Comparison of ENCODE assay signal across 8 cellular contexts in genomic region chr5:78964889-78965288, GRCh38. TPM values are rescaled to one million over a fixed set of nuclear protein-coding genes. Genes with fewer than 3 reads are reported as not detected.
DNase-seq lines count a peak whose midpoint lies in the region; ATAC-seq, FAIRE-seq and TF ChIP-seq lines count a peak whose summit lies in the region.

No MANE protein-coding gene starts in this region.

- H3K27me3 ChIP-seq in K562 (ENCODE audit: control insufficient read depth in 2 of 2, insufficient read depth in 2 of 2, low read length in 2 of 2) = no peaks in the 10 kb centered on the region

- TF ChIP-seq RAD21 in K562 (CRISPR knock-in tag; conservative IDR thresholded peaks at IDR 0.05 in 1 of 2, IDR thresholded peaks at IDR 0.05 in 1 of 2) = peak; percentile 90 to 91

- intact Hi-C loops in activated CD8-positive, alpha-beta T cell treated with anti-CD3 and anti-CD28 coated beads for 36 hours (cut with micrococcal nuclease) = no loop called here
- intact Hi-C loops in K562 (cut with micrococcal nuclease) = loop anchor here (2.0 to 10.0 kb wide), 5 partner anchors 64 to 640 kb away; no protein-coding TSS in a partner anchor

- CTCF ChIA-PET in activated CD8-positive, alpha-beta T cell treated with anti-CD3 and anti-CD28 coated beads for 36 hours (lab: Charles Lee) = interaction anchor here (1.1 to 2.7 kb wide), 4 partner anchors 18 to 79 kb away, joined by 3 to 8 read pairs (median 5); no protein-coding TSS in a partner anchor
- CTCF ChIA-PET in activated CD8-positive, alpha-beta T cell treated with anti-CD3 and anti-CD28 coated beads, Interleukin-2, amount 10 ng/mL, durations not matched to agents 7 days and 5 days (lab: Charles Lee) = interaction anchor here (0.6 to 2.7 kb wide), 4 partner anchors 50 to 168 kb away, joined by 3 to 11 read pairs (median 6); no protein-coding TSS in a partner anchor
- CTCF ChIA-PET in K562 (lab: Yijun Ruan, JAX; ENCODE audit: low intra/inter-chr PET ratio) = interaction anchor here (0.6 to 1.8 kb wide), 8 partner anchors 65 to 1405 kb away, joined by 3 to 18 read pairs (median 4); no protein-coding TSS in a partner anchor

- no peak for TF ChIP-seq EP300 in K562 (IDR thresholded peaks at IDR 0.05; ENCODE audit: low read length)

- no peaks in the 10 kb centered on the region for H3K9me3 Mint-ChIP-seq in activated CD8-positive, alpha-beta T cell treated with anti-CD3 and anti-CD28 coated beads for 36 hours
- H3K9me3 Mint-ChIP-seq in activated CD8-positive, alpha-beta T cell treated with anti-CD3 and anti-CD28 coated beads, Interleukin-2, amount 10 ng/mL, durations not matched to agents 7 days and 5 days (ENCODE audit: insufficient read depth) = no peaks in the 10 kb centered on the region

- FAIRE-seq in K562 (lab: Jason Lieb, UNC) = peak; percentile 52

- H3K4me3 Mint-ChIP-seq in activated CD8-positive, alpha-beta T cell treated with anti-CD3 and anti-CD28 coated beads for 36 hours = no peak overlapping the region
- no peak overlapping the region for H3K4me3 Mint-ChIP-seq in activated CD8-positive, alpha-beta T cell treated with anti-CD3 and anti-CD28 coated beads, Interleukin-2, amount 10 ng/mL, durations not matched to agents 7 days and 5 days

- H3K9ac ChIP-seq in K562 (ENCODE audit: insufficient read depth in 1 of 2, low read depth in 2 of 2, low read length in 2 of 2) = no peak overlapping the region

- no TSS peak for BruUV-seq in K562 (replicated peaks; lab: Mats Ljungman, UMichigan)

- POLR2A ChIA-PET in activated CD8-positive, alpha-beta T cell treated with anti-CD3 and anti-CD28 coated beads for 36 hours (lab: Charles Lee) = no interaction called here
- POLR2A ChIA-PET in activated CD8-positive, alpha-beta T cell treated with anti-CD3 and anti-CD28 coated beads, Interleukin-2, amount 10 ng/mL, durations not matched to agents 7 days and 5 days (lab: Charles Lee) = no interaction called here
- POLR2A ChIA-PET in K562 (lab: Yijun Ruan, JAX) = interaction anchor here (0.7 kb wide), 1 partner anchor 1340 kb away, joined by 4 read pairs; no protein-coding TSS in a partner anchor

- no peak overlapping the region for H3K27ac Mint-ChIP-seq in activated CD8-positive, alpha-beta T cell treated with anti-CD3 and anti-CD28 coated beads for 36 hours
- H3K27ac Mint-ChIP-seq in activated CD8-positive, alpha-beta T cell treated with anti-CD3 and anti-CD28 coated beads, Interleukin-2, amount 10 ng/mL, durations not matched to agents 7 days and 5 days = no peak overlapping the region

- no peak overlapping the region for H2AFZ ChIP-seq in K562 (ENCODE audit: low read depth, low read length)

- no peak overlapping the region for H3K4me3 ChIP-seq in K562

- no peaks in the 10 kb centered on the region for H3K27me3 Mint-ChIP-seq in activated CD8-positive, alpha-beta T cell treated with anti-CD3 and anti-CD28 coated beads for 36 hours
- H3K27me3 Mint-ChIP-seq in activated CD8-positive, alpha-beta T cell treated with anti-CD3 and anti-CD28 coated beads, Interleukin-2, amount 10 ng/mL, durations not matched to agents 7 days and 5 days (ENCODE audit: low read depth) = no peaks in the 10 kb centered on the region

- 38% methylated on average over 2 of the region's 2 CpGs for WGBS in K562 (ENCODE audit: insufficient coverage, low coverage, missing lambda C conversion rate)

- H3K4me1 Mint-ChIP-seq in activated CD8-positive, alpha-beta T cell treated with anti-CD3 and anti-CD28 coated beads for 36 hours (ENCODE audit: low read depth) = no peaks in the 10 kb centered on the region
- H3K4me1 Mint-ChIP-seq in activated CD8-positive, alpha-beta T cell treated with anti-CD3 and anti-CD28 coated beads, Interleukin-2, amount 10 ng/mL, durations not matched to agents 7 days and 5 days (ENCODE audit: low read depth) = no peaks in the 10 kb centered on the region

- H3K4me1 ChIP-seq in K562 (replicated peaks in 1 of 2; ENCODE audit: control insufficient read depth in 2 of 2, insufficient read depth in 2 of 2, low read length in 2 of 2) = no peaks in the 10 kb centered on the region

- DNase-seq in activated CD8-positive, alpha-beta T cell treated with anti-CD3 and anti-CD28 coated beads for 36 hours = no peak
- DNase-seq in activated CD8-positive, alpha-beta T cell treated with anti-CD3 and anti-CD28 coated beads, Interleukin-2, amount 10 ng/mL, durations not matched to agents 7 days and 5 days = no peak
- DNase-seq in NCI-H2171 treated with DMSO at 0.1 percent for 48 hours (lab: John Stamatoyannopoulos, UW) = peak; percentile 43
- peak in 1 of 4 experiments; percentile 47 for DNase-seq in K562 (ENCODE audit: extremely low read depth in 1 of 4, low spot score in 3 of 4)
- peak; percentile 62 for DNase-seq in kidney tubule cell (ENCODE audit: low spot score)
- DNase-seq in iPS-NIHi7 (ENCODE audit: extremely low spot score) = no peak

- H3K79me2 ChIP-seq in K562 (ENCODE audit: control insufficient read depth, insufficient read depth, low read length) = no peaks in the 10 kb centered on the region

- H3K9me1 ChIP-seq in K562 (ENCODE audit: control insufficient read depth, insufficient read depth, low read length) = no peaks in the 10 kb centered on the region

- peaks cover 14% of the 10 kb centered on the region for H3K36me3 Mint-ChIP-seq in activated CD8-positive, alpha-beta T cell treated with anti-CD3 and anti-CD28 coated beads for 36 hours (ENCODE audit: low read depth)
- peaks cover 15% of the 10 kb centered on the region for H3K36me3 Mint-ChIP-seq in activated CD8-positive, alpha-beta T cell treated with anti-CD3 and anti-CD28 coated beads, Interleukin-2, amount 10 ng/mL, durations not matched to agents 7 days and 5 days (ENCODE audit: low read depth)

- no peak overlapping the region for H3K27ac ChIP-seq in K562 (ENCODE audit: extremely low read depth, low read depth, low read length)

- TF ChIP-seq CTCF in activated CD8-positive, alpha-beta T cell treated with anti-CD3 and anti-CD28 coated beads for 36 hours (IDR thresholded peaks at IDR 0.05) = peak; percentile 42
- TF ChIP-seq CTCF in K562 (IDR thresholded peaks at IDR 0.05 in 2 of 3, conservative IDR thresholded peaks at IDR 0.05 in 1 of 3; ENCODE audit: insufficient read depth in 2 of 3, low read depth in 1 of 3, low read length in 3 of 3) = peak; percentile 40 to 66 (median 50); a peak in 5 of 6 replicates

- no peak overlapping the region for H3K4me2 ChIP-seq in K562 (ENCODE audit: insufficient read depth, low read length)

- in situ Hi-C loops in K562 (cut with MboI) = loop anchor here (10.0 kb wide), 1 partner anchor 430 kb away; no protein-coding TSS in a partner anchor

- no peak for ATAC-seq in activated CD8-positive, alpha-beta T cell treated with anti-CD3 and anti-CD28 coated beads for 36 hours
- ATAC-seq in activated CD8-positive, alpha-beta T cell treated with anti-CD3 and anti-CD28 coated beads, Interleukin-2, amount 10 ng/mL, durations not matched to agents 7 days and 5 days = no peak
- ATAC-seq in K562 = peak; percentile 74
- ATAC-seq in HG03025 (IDR thresholded peaks at IDR 0.05; ENCODE audit: low FRiP score, unreplicated experiment) = no peak
- no peak for ATAC-seq in HG03457 (IDR thresholded peaks at IDR 0.05; ENCODE audit: unreplicated experiment)

- no peaks in the 10 kb centered on the region for H4K20me1 ChIP-seq in K562 (replicated peaks; ENCODE audit: control insufficient read depth, insufficient read depth, low read length)

- TF ChIP-seq POLR2A in K562 (conservative IDR thresholded peaks at IDR 0.05) = no peak

- no peaks in the 10 kb centered on the region for H3K36me3 ChIP-seq in K562 (ENCODE audit: control insufficient read depth, insufficient read depth, low read length)

- H3K9me3 ChIP-seq in K562 (replicated peaks; ENCODE audit: control insufficient read depth, insufficient read depth, low read depth, low read length) = no peaks in the 10 kb centered on the region

TF ChIP-seq in K562, 482 proteins besides CTCF, POLR2A, EP300 and RAD21 (continues in another document):
- no peak for TF ChIP-seq CREB3 (tag; conservative IDR thresholded peaks at IDR 0.05; ENCODE audit: low read depth)
- 0 out of 2 replicates have a peak, but pooled peaks have one; percentile 21 for TF ChIP-seq SMC3 (conservative IDR thresholded peaks at IDR 0.05; ENCODE audit: insufficient read depth, low read depth, low read length)
- TF ChIP-seq ZEB2 (IDR thresholded peaks at IDR 0.05) = no peak

RNA-seq across cellular contexts. Expression of gene ARSB, which starts 20.2 kb away (rescaled TPM):
- 1 to 10 TPM; 8.8 to 9.1 TPM for total RNA-seq in activated CD8-positive, alpha-beta T cell treated with anti-CD3 and anti-CD28 coated beads for 36 hours
- total RNA-seq in activated CD8-positive, alpha-beta T cell treated with anti-CD3 and anti-CD28 coated beads, Interleukin-2, amount 10 ng/mL, durations not matched to agents 7 days and 5 days = 10 to 100 TPM; 10.3 TPM
- 3.2 and 3.3 TPM in 2 replicates for total RNA-seq in K562 (2011; cell fraction: chromatin; rRNA removed; ENCODE audit: low replicate concordance)
- total RNA-seq in K562 (2011; cell fraction: nucleolus; rRNA removed) = 3.7 TPM in 2 replicates
- total RNA-seq in K562 (2011; cell fraction: nucleoplasm; rRNA removed) = 4.0 and 6.5 TPM in 2 replicates
- total RNA-seq in K562 (2014; rRNA removed) (1.7 and 2.9 TPM in 2 replicates), K562 (2014; rRNA removed; fragmentation: Illumina TruSeq; extraction: Trizol) (3.2 TPM in 2 replicates), K562 (2015; rRNA removed; fragmentation: Illumina TruSeq; extraction: Trizol) (4.5 and 4.6 TPM in 2 replicates), K562 (2021) (3.2 and 3.3 TPM in 2 replicates)
- polyA plus RNA-seq in K562 (2011; rRNA removed) (1.7 and 3.1 TPM in 2 replicates), K562 (2014; fragmentation: Illumina TruSeq; extraction: Trizol) (1.7 and 2.4 TPM in 2 replicates), K562 (2014; fragmentation: Nextera tagmentation; extraction: Ambion mirVana) (under 1 TPM; 0.52 to 0.68 TPM), K562 (2014; rRNA removed) (1.4 and 2.8 TPM in 2 replicates)
- 1.4 and 2.9 TPM in 2 replicates for polyA plus RNA-seq in K562 (2011; cell fraction: cytosol; rRNA removed)
- polyA plus RNA-seq in K562 (2011; cell fraction: nucleus; rRNA removed) = 0.58 and 0.88 TPM in 2 replicates
- 2.0 and 2.4 TPM in 2 replicates for polyA plus RNA-seq in K562 (2012)
- polyA minus RNA-seq in K562 (2011; rRNA and poly(A)+ RNA removed) = 2.8 and 4.6 TPM in 2 replicates
- 2.2 and 4.1 TPM in 2 replicates for polyA minus RNA-seq in K562 (2011; cell fraction: cytosol; rRNA and poly(A)+ RNA removed)
- 1.2 and 1.3 TPM in 2 replicates for polyA minus RNA-seq in K562 (2011; cell fraction: nucleus; rRNA and poly(A)+ RNA removed)

Comparison
In these comparisons a context has a peak if more than half of its experiments do, and no peak if none do; other contexts are left out.
1. DNase-seq: peak in NCI-H2171 treated with DMSO at 0.1 percent for 48 hours (single experiment) and kidney tubule cell (single experiment); none in activated CD8-positive, alpha-beta T cell treated with anti-CD3 and anti-CD28 coated beads for 36 hours (single experiment), activated CD8-positive, alpha-beta T cell treated with anti-CD3 and anti-CD28 coated beads, Interleukin-2, amount 10 ng/mL, durations not matched to agents 7 days and 5 days (single experiment) and iPS-NIHi7 (single experiment).